8 cellular contexts compared by ENCODE assay signal in genomic region chr12:94649349-94650142, GRCh38.
DNase-seq lines count a peak whose midpoint lies in the region; ATAC-seq and TF ChIP-seq lines count a peak whose summit lies in the region.

No MANE protein-coding gene starts in this region.

- peak overlapping the region; percentile 22 to 87 (median 75) for H3K27ac ChIP-seq in skin epidermis

- peak; percentile 63 for ATAC-seq in GM18909 (IDR thresholded peaks at IDR 0.05; ENCODE audit: poor library complexity, unreplicated experiment)
- ATAC-seq in HG03139 (IDR thresholded peaks at IDR 0.05; ENCODE audit: unreplicated experiment): peak; percentile 46

- peak overlapping the region; percentile 48 to 57 for H3K4me3 ChIP-seq in cardiac fibroblast (replicated peaks in 1 of 2; ENCODE audit: low read depth in 2 of 2, low read length in 2 of 2)
- H3K4me3 ChIP-seq in skin epidermis: peak overlapping the region; percentile 48 to 79 (median 68)

- TF ChIP-seq CTCF in cardiac fibroblast (IDR thresholded peaks at IDR 0.05; ENCODE audit: low read depth, low read length): no peak

- DNase-seq in AG08396 (ENCODE audit: low spot score): peak; percentile 32
- peak; percentile 13 for DNase-seq in SW480 (ENCODE audit: low spot score)
- DNase-seq in cardiac fibroblast (ENCODE audit: low read depth in 2 of 2): peak; percentile 48 to 52
- peak; percentile 56 for DNase-seq in iris pigment epithelial cell (ENCODE audit: low read depth)
- no peak for DNase-seq in NCI-H2029 (lab: John Stamatoyannopoulos, UW)
